In the genomic region with DNA sequence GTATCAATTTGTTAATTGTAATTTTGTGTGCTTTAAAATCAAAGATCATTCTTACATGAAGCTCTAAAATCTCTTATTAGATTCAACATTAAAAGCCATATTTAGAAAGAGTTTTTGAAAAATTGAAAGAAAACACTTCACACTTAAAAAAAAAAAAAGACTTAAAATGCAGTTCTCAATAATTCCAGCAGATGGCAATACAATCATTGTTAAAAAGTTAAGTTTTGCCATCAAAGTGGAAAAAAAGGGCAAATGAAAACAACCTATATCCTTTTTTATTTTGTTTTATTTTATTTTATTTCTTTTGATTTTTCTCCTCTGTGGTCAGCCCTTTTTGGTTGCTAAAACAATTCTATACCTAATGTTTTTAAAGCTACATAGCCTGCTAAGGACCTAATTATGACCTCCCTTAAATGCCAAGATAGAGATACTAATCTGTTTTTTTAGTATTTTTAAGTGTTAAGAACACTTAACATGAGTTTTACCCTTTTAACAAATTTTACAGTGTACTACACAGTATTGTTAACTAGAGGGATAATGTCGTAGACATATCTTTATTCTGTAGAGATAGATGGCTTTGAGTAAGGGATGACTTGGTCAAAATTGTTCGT, we compare ENCODE assay signal across 9 cellular contexts.
DNase-seq lines count a peak whose midpoint lies in the region; ATAC-seq and TF ChIP-seq lines count a peak whose summit lies in the region.
"Had no signal": no experiment of that assay in that cellular context is flagged by ENCODE, and none has a peak within 500 bp of the region (broad histone marks: within the 10 kb centered on the region; RNA-seq: fewer than 3 reads in every experiment).

No MANE protein-coding gene starts in this region.

- H3K4me1 ChIP-seq in cardiac muscle cell (ENCODE audit: low read depth) = peaks cover 10% of the 10 kb centered on the region
- no peaks in the 10 kb centered on the region for H3K4me1 ChIP-seq in right cardiac atrium (ENCODE audit: control insufficient read depth, insufficient read depth, low read length)

- no peak overlapping the region for H3K4me3 ChIP-seq in cardiac muscle cell
- no peak overlapping the region for H3K4me3 ChIP-seq in right cardiac atrium (ENCODE audit: low read length)
- H3K4me3 ChIP-seq in SK-N-MC = 0 out of 2 replicates have a peak overlapping the region, but pooled peaks have one; percentile 2

- ATAC-seq in right cardiac atrium (no peak), GM21447 (IDR thresholded peaks at IDR 0.05; ENCODE audit: unreplicated experiment) (no peak), sciatic nerve (no peak)
- no peak for ATAC-seq in activated naive CD4-positive, alpha-beta T cell treated with anti-CD3 and anti-CD28 coated beads, Interleukin-2, amount 50 U/mL, for 72 hours
- ATAC-seq: T-cell had no signal

- H3K36me3 Mint-ChIP-seq in glutamatergic neuron (ENCODE audit: unreplicated experiment) (no peaks in the 10 kb centered on the region), type B pancreatic cell (no peaks in the 10 kb centered on the region)
- H3K36me3 Mint-ChIP-seq in activated naive CD4-positive, alpha-beta T cell treated with anti-CD3 and anti-CD28 coated beads, Interleukin-2, amount 50 U/mL, for 72 hours = no peaks in the 10 kb centered on the region
- H3K36me3 Mint-ChIP-seq: T-cell had no signal

- H3K9ac ChIP-seq in SK-N-MC (ENCODE audit: insufficient read length) = no peak overlapping the region

- H3K27ac ChIP-seq in cardiac muscle cell (no peak overlapping the region), right cardiac atrium (ENCODE audit: low read length) (no peak overlapping the region), SK-N-MC (no peak overlapping the region)

- H3K36me3 ChIP-seq in cardiac muscle cell (no peaks in the 10 kb centered on the region), SK-N-MC (ENCODE audit: insufficient read depth, low read length) (no peaks in the 10 kb centered on the region)

- H3K27ac Mint-ChIP-seq in glutamatergic neuron (ENCODE audit: unreplicated experiment) (no peak overlapping the region), type B pancreatic cell (no peak overlapping the region)
- H3K27ac Mint-ChIP-seq in activated naive CD4-positive, alpha-beta T cell treated with anti-CD3 and anti-CD28 coated beads, Interleukin-2, amount 50 U/mL, for 72 hours = no peak overlapping the region

- H3K4me3 Mint-ChIP-seq in glutamatergic neuron (ENCODE audit: unreplicated experiment) (no peak overlapping the region), type B pancreatic cell (no peak overlapping the region)
- H3K4me3 Mint-ChIP-seq: T-cell had no signal

- no peaks in the 10 kb centered on the region for H3K9me3 ChIP-seq in cardiac muscle cell (ENCODE audit: low read depth)
- H3K9me3 ChIP-seq in right cardiac atrium (ENCODE audit: control insufficient read depth, low read length) = no peaks in the 10 kb centered on the region
- H3K9me3 ChIP-seq in SK-N-MC (ENCODE audit: low read depth, low read length) = no peaks in the 10 kb centered on the region

- H3K27me3 ChIP-seq in cardiac muscle cell (no peaks in the 10 kb centered on the region), right cardiac atrium (ENCODE audit: control insufficient read depth, insufficient read depth) (no peaks in the 10 kb centered on the region)

- peaks cover 2% of the 10 kb centered on the region for H3K27me3 Mint-ChIP-seq in glutamatergic neuron (ENCODE audit: unreplicated experiment)
- H3K27me3 Mint-ChIP-seq in type B pancreatic cell = no peaks in the 10 kb centered on the region

- 55% methylated on average over 2 of the region's 2 CpGs for WGBS in right cardiac atrium

- peak; percentile 10 to 58 for DNase-seq in cardiac muscle cell (ENCODE audit: low read depth in 1 of 2, low spot score in 1 of 2)
- no peak for DNase-seq in right cardiac atrium
- peak; percentile 40 for DNase-seq in SK-N-MC (ENCODE audit: low read depth, low spot score)
- no peak for DNase-seq in glutamatergic neuron
- no peak for DNase-seq in type B pancreatic cell (ENCODE audit: extremely low spot score, unreplicated experiment)
- DNase-seq in sciatic nerve (ENCODE audit: low spot score) = no peak
- no peak for DNase-seq in activated naive CD4-positive, alpha-beta T cell treated with anti-CD3 and anti-CD28 coated beads, Interleukin-2, amount 50 U/mL, for 72 hours (ENCODE audit: low spot score in 2 of 2)
- DNase-seq: T-cell had no signal

- H3K4me1 Mint-ChIP-seq in glutamatergic neuron (ENCODE audit: low read depth, unreplicated experiment) = no peaks in the 10 kb centered on the region
- peaks cover 14% of the 10 kb centered on the region for H3K4me1 Mint-ChIP-seq in type B pancreatic cell (ENCODE audit: unreplicated experiment)

- intact Hi-C loops in right cardiac atrium (cut with DNase I) = loop anchor here (5.0 to 10.0 kb wide), 5 partner anchors 364 to 1296 kb away; a partner anchor contains a TSS
- intact Hi-C loops in sciatic nerve (cut with DNase I) = no loop called here

- peak; percentile 45 for TF ChIP-seq CTCF in cardiac muscle cell (IDR thresholded peaks at IDR 0.05; ENCODE audit: low read depth, low read length)
- peak; percentile 89 for TF ChIP-seq CTCF in glutamatergic neuron (IDR thresholded peaks at IDR 0.05; ENCODE audit: partially characterized antibody, unreplicated experiment)
- peak; percentile 89 for TF ChIP-seq CTCF in type B pancreatic cell (conservative IDR thresholded peaks at IDR 0.05)

- H3K9me3 Mint-ChIP-seq in glutamatergic neuron (ENCODE audit: unreplicated experiment) (no peaks in the 10 kb centered on the region), type B pancreatic cell (no peaks in the 10 kb centered on the region)
- H3K9me3 Mint-ChIP-seq in activated naive CD4-positive, alpha-beta T cell treated with anti-CD3 and anti-CD28 coated beads, Interleukin-2, amount 50 U/mL, for 72 hours = no peaks in the 10 kb centered on the region
- H3K9me3 Mint-ChIP-seq: T-cell had no signal

Comparison
In these comparisons a context has a peak if more than half of its experiments do, and no peak if none do; other contexts are left out.
1. DNase-seq: peak in cardiac muscle cell (2 of 2) and SK-N-MC (single experiment); none in right cardiac atrium (0 of 3), glutamatergic neuron (single experiment), type B pancreatic cell (single experiment), sciatic nerve (single experiment) and activated naive CD4-positive, alpha-beta T cell treated with anti-CD3 and anti-CD28 coated beads, Interleukin-2, amount 50 U/mL, for 72 hours (0 of 2).
2. Peak in every context shown above with its lines, with median percentiles within 50 percentile points of each other: CTCF ChIP-seq.